ENCODE assay signal across 17 cellular contexts in genomic region chr1:4974981-4975685, GRCh38.
DNase-seq lines count a peak whose midpoint lies in the region; ATAC-seq and TF ChIP-seq lines count a peak whose summit lies in the region.
"Had no signal": no experiment of that assay in that cellular context is flagged by ENCODE, and none has a peak within 500 bp of the region (broad histone marks: within the 10 kb centered on the region; RNA-seq: fewer than 3 reads in every experiment).

No MANE protein-coding gene starts in this region.

- TF ChIP-seq CTCF in heart left ventricle (IDR thresholded peaks at IDR 0.05), result no peak
- TF ChIP-seq CTCF in progenitor cell of endocrine pancreas (IDR thresholded peaks at IDR 0.05; ENCODE audit: unreplicated experiment), result no peak

- no peaks in the 10 kb centered on the region for H3K9me3 Mint-ChIP-seq in progenitor cell of endocrine pancreas (ENCODE audit: low read depth)
- no peaks in the 10 kb centered on the region for H3K9me3 Mint-ChIP-seq in activated naive CD8-positive, alpha-beta T cell treated with anti-CD3 and anti-CD28 coated beads, Interleukin-2, amount 50 U/mL, for 24 hours
- H3K9me3 Mint-ChIP-seq: CD4-positive, alpha-beta T cell; IgD-negative memory B cell had no signal

- H3K27ac ChIP-seq in heart left ventricle, result no peak overlapping the region
- H3K27ac ChIP-seq: C4-2B had no signal

- 82 to 86% (median 83%) methylated on average over 11 to 12 of the region's 12 CpGs for WGBS in heart left ventricle, 4 donors

- H3K27me3 Mint-ChIP-seq in progenitor cell of endocrine pancreas, result peaks cover 13% of the 10 kb centered on the region
- H3K27me3 Mint-ChIP-seq in activated naive CD8-positive, alpha-beta T cell treated with anti-CD3 and anti-CD28 coated beads, Interleukin-2, amount 50 U/mL, for 24 hours, result peaks cover 6% of the 10 kb centered on the region

- H3K27me3 ChIP-seq in heart left ventricle, result peaks cover 0 to 14% (median 0%) of the 10 kb centered on the region in 9 donors

- no peaks in the 10 kb centered on the region for H3K4me1 ChIP-seq in heart left ventricle

- no peaks in the 10 kb centered on the region for H3K36me3 ChIP-seq in heart left ventricle

- TF ChIP-seq POLR2A in heart left ventricle (IDR thresholded peaks at IDR 0.05), result no peak

- no peak overlapping the region for H3K4me3 ChIP-seq in heart left ventricle
- H3K4me3 ChIP-seq: GM23338 had no signal

- no peak overlapping the region for H3K4me3 Mint-ChIP-seq in progenitor cell of endocrine pancreas (ENCODE audit: low read depth)
- no peak overlapping the region for H3K4me3 Mint-ChIP-seq in activated naive CD8-positive, alpha-beta T cell treated with anti-CD3 and anti-CD28 coated beads, Interleukin-2, amount 50 U/mL, for 24 hours
- H3K4me3 Mint-ChIP-seq: CD4-positive, alpha-beta T cell; GM23338; IgD-negative memory B cell had no signal

- no peaks in the 10 kb centered on the region for H3K36me3 Mint-ChIP-seq in progenitor cell of endocrine pancreas (ENCODE audit: insufficient read depth)
- no peaks in the 10 kb centered on the region for H3K36me3 Mint-ChIP-seq in activated naive CD8-positive, alpha-beta T cell treated with anti-CD3 and anti-CD28 coated beads, Interleukin-2, amount 50 U/mL, for 24 hours (ENCODE audit: low read depth)
- H3K36me3 Mint-ChIP-seq: IgD-negative memory B cell had no signal

- no peaks in the 10 kb centered on the region for H3K9me3 ChIP-seq in heart left ventricle

- H3K27ac Mint-ChIP-seq in progenitor cell of endocrine pancreas, result peak overlapping the region; percentile 13
- H3K27ac Mint-ChIP-seq in activated naive CD8-positive, alpha-beta T cell treated with anti-CD3 and anti-CD28 coated beads, Interleukin-2, amount 50 U/mL, for 24 hours, result no peak overlapping the region
- H3K27ac Mint-ChIP-seq: CD4-positive, alpha-beta T cell; GM23338; IgD-negative memory B cell had no signal

- H3K4me1 Mint-ChIP-seq in progenitor cell of endocrine pancreas (ENCODE audit: low read depth), result peaks cover 1% of the 10 kb centered on the region
- no peaks in the 10 kb centered on the region for H3K4me1 Mint-ChIP-seq in activated naive CD8-positive, alpha-beta T cell treated with anti-CD3 and anti-CD28 coated beads, Interleukin-2, amount 50 U/mL, for 24 hours
- H3K4me1 Mint-ChIP-seq: IgD-negative memory B cell had no signal

- ATAC-seq in Right ventricle myocardium inferior, result no peak
- ATAC-seq in heart left ventricle, result no peak
- no peak for ATAC-seq in GM21390 (IDR thresholded peaks at IDR 0.05; ENCODE audit: unreplicated experiment)
- no peak for ATAC-seq in activated naive CD8-positive, alpha-beta T cell treated with anti-CD3 and anti-CD28 coated beads, Interleukin-2, amount 50 U/mL, for 24 hours
- ATAC-seq: GM23338, HepG2 had no signal

- intact Hi-C loops in Right ventricle myocardium inferior (cut with DNase I), result no loop called here
- intact Hi-C loops in heart left ventricle (cut with DNase I), result no loop called here

- DNase-seq in Right ventricle myocardium inferior (ENCODE audit: missing footprints), result peak; percentile 43
- no peak for DNase-seq in heart left ventricle
- peak; percentile 29 for DNase-seq in islet precursor cell
- no peak for DNase-seq in progenitor cell of endocrine pancreas (ENCODE audit: low spot score, unreplicated experiment)
- no peak for DNase-seq in activated naive CD8-positive, alpha-beta T cell treated with anti-CD3 and anti-CD28 coated beads, Interleukin-2, amount 50 U/mL, for 24 hours
- DNase-seq in NCI-H187 treated with DMSO at 0.1 percent for 48 hours (lab: John Stamatoyannopoulos, UW), result no peak
- DNase-seq: ACHN; CD4-positive, alpha-beta T cell; DMS153; DMS79; GDM1; HCEC 1CT had no signal

Comparison
In these comparisons a context has a peak if more than half of its experiments do, and no peak if none do; other contexts are left out.
1. DNase-seq: peak in Right ventricle myocardium inferior (single experiment) and islet precursor cell (single experiment); none in heart left ventricle (0 of 5), progenitor cell of endocrine pancreas (single experiment), activated naive CD8-positive, alpha-beta T cell treated with anti-CD3 and anti-CD28 coated beads, Interleukin-2, amount 50 U/mL, for 24 hours (single experiment) and NCI-H187 treated with DMSO at 0.1 percent for 48 hours (single experiment).